Comparison of ENCODE assay signal across 14 cellular contexts in the genomic region with DNA sequence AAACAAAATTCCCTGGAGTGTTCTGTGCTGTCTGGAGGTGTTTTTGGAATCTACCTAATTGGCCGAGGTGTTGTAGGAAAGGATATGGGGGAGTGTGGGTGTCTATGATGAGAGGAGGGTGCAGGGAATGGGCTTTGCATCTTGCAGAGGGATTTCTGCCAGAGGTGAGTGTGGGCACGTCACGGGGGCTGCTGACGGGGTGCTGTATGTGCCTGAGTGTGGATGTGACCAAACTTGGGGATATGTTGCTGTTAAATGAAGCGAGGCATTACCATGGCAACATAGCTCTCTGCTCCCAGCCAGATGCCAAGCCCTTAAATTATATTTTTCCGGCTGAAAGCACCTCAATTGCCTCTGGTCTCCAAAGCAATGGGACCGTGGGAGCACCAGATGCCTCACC. TPM values are rescaled to one million over a fixed set of nuclear protein-coding genes. Genes with fewer than 3 reads are reported as not detected.
DNase-seq lines count a peak whose midpoint lies in the region; TF ChIP-seq lines count a peak whose summit lies in the region.
"Had no signal": no experiment of that assay in that cellular context is flagged by ENCODE, and none has a peak within 500 bp of the region (broad histone marks: within the 10 kb centered on the region; RNA-seq: fewer than 3 reads in every experiment).

No MANE protein-coding gene starts in this region.

- peaks cover 4% of the 10 kb centered on the region for H3K27me3 Mint-ChIP-seq in type B pancreatic cell
- no peaks in the 10 kb centered on the region for H3K27me3 Mint-ChIP-seq in MCF 10A (ENCODE audit: insufficient read depth, unreplicated experiment)
- H3K27me3 Mint-ChIP-seq in CD4-positive, alpha-beta memory T cell, result no peaks in the 10 kb centered on the region
- H3K27me3 Mint-ChIP-seq: effector memory CD8-positive, alpha-beta T cell had no signal

- H3K9me3 Mint-ChIP-seq in type B pancreatic cell (no peaks in the 10 kb centered on the region), MCF 10A (ENCODE audit: unreplicated experiment) (no peaks in the 10 kb centered on the region)
- peaks cover 0 to 1% (median 0%) of the 10 kb centered on the region in 8 donors for H3K9me3 Mint-ChIP-seq in CD4-positive, alpha-beta memory T cell
- H3K9me3 Mint-ChIP-seq: effector memory CD8-positive, alpha-beta T cell had no signal

- CTCF ChIA-PET in MCF 10A (lab: Yijun Ruan, JAX), result interaction anchor here (0.6 to 1.4 kb wide), 3 partner anchors 51 to 303 kb away, joined by 3 to 6 read pairs (median 3); no protein-coding TSS in a partner anchor
- CTCF ChIA-PET in CD4-positive, alpha-beta memory T cell (lab: Charles Lee; ENCODE audit: partially characterized antibody), result no interaction called here

- H3K27ac ChIP-seq in CD4-positive, alpha-beta memory T cell (ENCODE audit: low read depth, low read length), result no peak overlapping the region
- H3K27ac ChIP-seq: adrenal gland, hepatocyte had no signal

- TF ChIP-seq CTCF in type B pancreatic cell (conservative IDR thresholded peaks at IDR 0.05) (no peak), MCF 10A (IDR thresholded peaks at IDR 0.05; ENCODE audit: unreplicated experiment) (no peak)

- intact Hi-C loops in MCF 10A (cut with micrococcal nuclease), result loop anchor here (10.0 kb wide), 1 partner anchor 134 kb away; no protein-coding TSS in a partner anchor
- intact Hi-C loops in CD4-positive, alpha-beta memory T cell (cut with micrococcal nuclease), result no loop called here

- no peaks in the 10 kb centered on the region for H3K9me3 ChIP-seq in CD4-positive, alpha-beta memory T cell (ENCODE audit: control insufficient read depth in 1 of 2, low read length in 2 of 2)
- H3K9me3 ChIP-seq: adrenal gland had no signal

- POLR2A ChIA-PET in MCF 10A (lab: Yijun Ruan, JAX), result no interaction called here
- POLR2A ChIA-PET in CD4-positive, alpha-beta memory T cell (lab: Charles Lee; ENCODE audit: partially characterized antibody), result no interaction called here

- H3K4me1 Mint-ChIP-seq in type B pancreatic cell (ENCODE audit: unreplicated experiment) (peaks cover 21% of the 10 kb centered on the region), MCF 10A (ENCODE audit: insufficient read depth, unreplicated experiment) (peaks cover 11% of the 10 kb centered on the region)
- H3K4me1 Mint-ChIP-seq in CD4-positive, alpha-beta memory T cell, result peaks cover 0 to 3% (median 0%) of the 10 kb centered on the region in 4 donors

- no peaks in the 10 kb centered on the region for H3K36me3 ChIP-seq in CD4-positive, alpha-beta memory T cell (ENCODE audit: insufficient read depth, low read length)
- H3K36me3 ChIP-seq: adrenal gland had no signal

- no peak overlapping the region for H3K4me3 ChIP-seq in CD4-positive, alpha-beta memory T cell (ENCODE audit: low read length in 2 of 2)
- H3K4me3 ChIP-seq: adrenal gland, hepatocyte had no signal

- BruUV-seq in MCF 10A (replicated peaks; lab: Mats Ljungman, UMichigan), result no TSS peak

- H3K4me1 ChIP-seq in CD4-positive, alpha-beta memory T cell (ENCODE audit: insufficient read depth, low read length), result no peaks in the 10 kb centered on the region

- no peaks in the 10 kb centered on the region for H3K36me3 Mint-ChIP-seq in type B pancreatic cell
- H3K36me3 Mint-ChIP-seq in MCF 10A (ENCODE audit: insufficient read depth, unreplicated experiment), result no peaks in the 10 kb centered on the region
- no peaks in the 10 kb centered on the region for H3K36me3 Mint-ChIP-seq in CD4-positive, alpha-beta memory T cell

- no peak overlapping the region for H3K4me3 Mint-ChIP-seq in type B pancreatic cell
- H3K4me3 Mint-ChIP-seq in MCF 10A (ENCODE audit: unreplicated experiment), result no peak overlapping the region
- no peak overlapping the region for H3K4me3 Mint-ChIP-seq in CD4-positive, alpha-beta memory T cell
- H3K4me3 Mint-ChIP-seq: effector memory CD8-positive, alpha-beta T cell had no signal

- peak; percentile 69 for DNase-seq in NCI-H1436 (lab: John Stamatoyannopoulos, UW)
- no peak for DNase-seq in NCI-H1436 treated with DMSO at 0.1 percent for 48 hours (lab: John Stamatoyannopoulos, UW)
- DNase-seq in NCI-H446 (lab: John Stamatoyannopoulos, UW), result peak; percentile 90 to 93
- peak; percentile 60 for DNase-seq in fibroblast of peridontal ligament (ENCODE audit: extremely low read depth)
- no peak for DNase-seq in type B pancreatic cell (ENCODE audit: extremely low spot score, unreplicated experiment)
- no peak for DNase-seq in mesenteric fat pad (ENCODE audit: low spot score)
- DNase-seq in MCF 10A (ENCODE audit: unreplicated experiment), result no peak
- no peak for DNase-seq in CD4-positive, alpha-beta memory T cell
- DNase-seq: 8988T; effector memory CD8-positive, alpha-beta T cell; mammary epithelial cell; MM.1S had no signal

- H3K27ac Mint-ChIP-seq in type B pancreatic cell (peak overlapping the region; percentile 46), MCF 10A (ENCODE audit: low read depth, unreplicated experiment) (no peak overlapping the region)
- H3K27ac Mint-ChIP-seq in CD4-positive, alpha-beta memory T cell, result no peak overlapping the region
- H3K27ac Mint-ChIP-seq: effector memory CD8-positive, alpha-beta T cell had no signal

- H3K27me3 ChIP-seq in CD4-positive, alpha-beta memory T cell (ENCODE audit: insufficient read depth, low read length), result no peaks in the 10 kb centered on the region
- H3K27me3 ChIP-seq: adrenal gland, hepatocyte had no signal

RNA-seq across cellular contexts. Expression of a gene that starts 44.3 kb away (rescaled TPM):
- 40.9 and 134 TPM in 2 replicates for total RNA-seq in type B pancreatic cell (ENCODE audit: low replicate concordance)
- total RNA-seq in mesenteric fat pad, result 75.2 TPM
- total RNA-seq in MCF 10A (2022), result 10.3 and 15.8 TPM in 2 replicates
- total RNA-seq in CD4-positive, alpha-beta memory T cell, result 10 to 100 TPM; 25.9 to 31.3 TPM
- polyA plus RNA-seq in CD4-positive, alpha-beta memory T cell, result 10 to 100 TPM; 11.2 to 23.7 TPM

RNA-seq across cellular contexts. Expression of a gene that starts 47.1 kb away (rescaled TPM):
- total RNA-seq in type B pancreatic cell (ENCODE audit: low replicate concordance) (14.5 and 19.1 TPM in 2 replicates), mesenteric fat pad (9.2 TPM), MCF 10A (2022) (14.4 and 19.0 TPM in 2 replicates)
- 10 to 100 TPM; 16.2 to 20.1 TPM for total RNA-seq in CD4-positive, alpha-beta memory T cell
- polyA plus RNA-seq in CD4-positive, alpha-beta memory T cell, result 1 to 10 TPM; 5.8 to 9.7 TPM

RNA-seq across cellular contexts. Expression of a gene that starts 47.1 kb away (rescaled TPM):
- total RNA-seq in type B pancreatic cell (ENCODE audit: low replicate concordance) (125 and 128 TPM in 2 replicates), mesenteric fat pad (101 TPM), MCF 10A (2022) (154 and 249 TPM in 2 replicates)
- 10 to 100 TPM; 37.5 to 40.6 TPM for total RNA-seq in CD4-positive, alpha-beta memory T cell
- polyA plus RNA-seq in CD4-positive, alpha-beta memory T cell, result 100 to 1,000 TPM; 211 to 334 TPM

Comparison
In these comparisons a context has a peak if more than half of its experiments do, and no peak if none do; other contexts are left out.
1. DNase-seq: peak in NCI-H1436 (single experiment), NCI-H446 (2 of 2) and fibroblast of peridontal ligament (single experiment); none in NCI-H1436 treated with DMSO at 0.1 percent for 48 hours (single experiment), type B pancreatic cell (single experiment), mesenteric fat pad (single experiment), MCF 10A (single experiment) and CD4-positive, alpha-beta memory T cell (0 of 5).